8 cellular contexts compared by ENCODE assay signal in genomic region chr1:50970927-50971582, GRCh38. TPM values are rescaled to one million over a fixed set of nuclear protein-coding genes. Genes with fewer than 3 reads are reported as not detected.
A peak's percentile ranks its signal among the peaks of the same experiment; 100 is the strongest.
DNase-seq lines count a peak whose midpoint lies in the region; ATAC-seq and TF ChIP-seq lines count a peak whose summit lies in the region.

No MANE protein-coding gene starts in this region.

- no peaks in the 10 kb centered on the region for H3K36me3 ChIP-seq in mucosa of stomach (ENCODE audit: control insufficient read depth, insufficient read depth, low read length)

- intact Hi-C loops in activated T-helper 2 cell treated with anti-CD3 and anti-CD28 coated beads, Interferon-gamma antibody, Interleukin-2, Interleukin-4, amounts not matched to agents 10 μg/mL and 5 μg/mL and 100 μg/mL, durations not matched to agents 14 hours and 24 hours and 36 hours (cut with micrococcal nuclease): loop anchor here (5.0 to 10.0 kb wide), 4 partner anchors 196 to 574 kb away; no protein-coding TSS in a partner anchor

- POLR2A ChIA-PET in AG04450 (lab: Yijun Ruan, JAX): no interaction called here

- DNase-seq in AG04450 (ENCODE audit: low read depth, low spot score) (no peak), HFFc6 (no peak)
- no peak for DNase-seq in activated T-helper 2 cell treated with anti-CD3 and anti-CD28 coated beads, Interferon-gamma antibody, Interleukin-2, Interleukin-4, amounts not matched to agents 10 μg/mL and 5 μg/mL and 100 μg/mL, durations not matched to agents 14 hours and 24 hours and 36 hours (ENCODE audit: low spot score)
- no peak for DNase-seq in stimulated activated CD4-positive, alpha-beta T cell treated with anti-CD3 and anti-CD28 coated beads, Interleukin-2, amount 100 ng/mL, for 24 hours
- no peak for DNase-seq in effector CD8-positive, alpha-beta T cell (lab: John Stamatoyannopoulos, UW)

- H3K9me3 ChIP-seq in AG04450 (ENCODE audit: control insufficient read depth, insufficient read depth, low read length) (no peaks in the 10 kb centered on the region), mucosa of stomach (ENCODE audit: control insufficient read depth, low read length) (no peaks in the 10 kb centered on the region)

- no peak overlapping the region for H3K27ac ChIP-seq in AG04450 (ENCODE audit: low read depth, low read length)

- H3K4me3 ChIP-seq in AG04450 (ENCODE audit: low read depth, low read length): peak overlapping the region; percentile 85
- H3K4me3 ChIP-seq in mucosa of stomach (ENCODE audit: low read length): peak overlapping the region; percentile 93

- peak overlapping the region; percentile 92 for H3K9ac ChIP-seq in mucosa of stomach (ENCODE audit: low read length)

- H3K36me3 Mint-ChIP-seq in HFFc6 (ENCODE audit: low read depth): peaks cover 22% of the 10 kb centered on the region
- H3K36me3 Mint-ChIP-seq in activated T-helper 2 cell treated with anti-CD3 and anti-CD28 coated beads, Interferon-gamma antibody, Interleukin-2, Interleukin-4, amounts not matched to agents 10 μg/mL and 5 μg/mL and 100 μg/mL, durations not matched to agents 14 hours and 24 hours and 36 hours (ENCODE audit: low read depth): peaks cover 42% of the 10 kb centered on the region

- no peak for TF ChIP-seq CTCF in AG04450 (IDR thresholded peaks at IDR 0.05; ENCODE audit: low read depth, low read length)
- no peak for TF ChIP-seq CTCF in HFFc6 (IDR thresholded peaks at IDR 0.05)

- CTCF ChIA-PET in AG04450 (lab: Charles Lee): no interaction called here

- H3K27me3 ChIP-seq in AG04450 (ENCODE audit: control insufficient read depth, insufficient read depth, low read length): no peaks in the 10 kb centered on the region
- H3K27me3 ChIP-seq in mucosa of stomach (ENCODE audit: control insufficient read depth, insufficient read depth, low read length): no peaks in the 10 kb centered on the region

- H3K9me3 Mint-ChIP-seq in HFFc6: no peaks in the 10 kb centered on the region
- H3K9me3 Mint-ChIP-seq in activated T-helper 2 cell treated with anti-CD3 and anti-CD28 coated beads, Interferon-gamma antibody, Interleukin-2, Interleukin-4, amounts not matched to agents 10 μg/mL and 5 μg/mL and 100 μg/mL, durations not matched to agents 14 hours and 24 hours and 36 hours: no peaks in the 10 kb centered on the region

- no peaks in the 10 kb centered on the region for H3K4me1 ChIP-seq in mucosa of stomach (ENCODE audit: control insufficient read depth, insufficient read depth, low read length)

- peaks cover 44% of the 10 kb centered on the region for H3K4me1 Mint-ChIP-seq in HFFc6 (ENCODE audit: low read depth)
- peaks cover 29% of the 10 kb centered on the region for H3K4me1 Mint-ChIP-seq in activated T-helper 2 cell treated with anti-CD3 and anti-CD28 coated beads, Interferon-gamma antibody, Interleukin-2, Interleukin-4, amounts not matched to agents 10 μg/mL and 5 μg/mL and 100 μg/mL, durations not matched to agents 14 hours and 24 hours and 36 hours (ENCODE audit: low read depth)

- peaks cover 5% of the 10 kb centered on the region for H3K27me3 Mint-ChIP-seq in HFFc6 (ENCODE audit: insufficient read depth)
- H3K27me3 Mint-ChIP-seq in activated T-helper 2 cell treated with anti-CD3 and anti-CD28 coated beads, Interferon-gamma antibody, Interleukin-2, Interleukin-4, amounts not matched to agents 10 μg/mL and 5 μg/mL and 100 μg/mL, durations not matched to agents 14 hours and 24 hours and 36 hours (ENCODE audit: low read depth): peaks cover 24% of the 10 kb centered on the region

- ATAC-seq in GM21825 (IDR thresholded peaks at IDR 0.05; ENCODE audit: unreplicated experiment): no peak
- ATAC-seq in HG03196 (IDR thresholded peaks at IDR 0.05; ENCODE audit: unreplicated experiment): no peak

- peak overlapping the region; percentile 96 for H3K4me3 Mint-ChIP-seq in HFFc6
- peak overlapping the region; percentile 93 for H3K4me3 Mint-ChIP-seq in activated T-helper 2 cell treated with anti-CD3 and anti-CD28 coated beads, Interferon-gamma antibody, Interleukin-2, Interleukin-4, amounts not matched to agents 10 μg/mL and 5 μg/mL and 100 μg/mL, durations not matched to agents 14 hours and 24 hours and 36 hours (ENCODE audit: low read depth)

- H3K27ac Mint-ChIP-seq in HFFc6: peak overlapping the region; percentile 94
- H3K27ac Mint-ChIP-seq in activated T-helper 2 cell treated with anti-CD3 and anti-CD28 coated beads, Interferon-gamma antibody, Interleukin-2, Interleukin-4, amounts not matched to agents 10 μg/mL and 5 μg/mL and 100 μg/mL, durations not matched to agents 14 hours and 24 hours and 36 hours: no peak overlapping the region

RNA-seq across cellular contexts. Expression of gene CDKN2C, which starts 1.0 kb away (rescaled TPM):
- 9.5 and 12.5 TPM in 2 replicates for polyA plus RNA-seq in AG04450 (2011; rRNA removed)
- 6.3 and 7.3 TPM in 2 replicates for polyA minus RNA-seq in AG04450 (2011; rRNA and poly(A)+ RNA removed)
- total RNA-seq in HFFc6 (2021; fragmentation: NEBNext Ultra II Directional; extraction: Animal tissue kit (Norgen Biotek cat#: 25700)): 10 to 100 TPM; 13.1 to 26.7 (median 24.9) TPM
- 14.5 and 15.1 TPM in 2 replicates for total RNA-seq in activated T-helper 2 cell treated with anti-CD3 and anti-CD28 coated beads, Interferon-gamma antibody, Interleukin-2, Interleukin-4, amounts not matched to agents 10 μg/mL and 5 μg/mL and 100 μg/mL, durations not matched to agents 14 hours and 24 hours and 36 hours

RNA-seq across cellular contexts. Expression of gene FAF1, which starts 11.0 kb away (rescaled TPM):
- 37.9 and 40.2 TPM in 2 replicates for polyA plus RNA-seq in AG04450 (2011; rRNA removed)
- 40.1 and 53.9 TPM in 2 replicates for polyA minus RNA-seq in AG04450 (2011; rRNA and poly(A)+ RNA removed)
- total RNA-seq in HFFc6 (2021; fragmentation: NEBNext Ultra II Directional; extraction: Animal tissue kit (Norgen Biotek cat#: 25700)): 10 to 100 TPM; 60.1 to 79.1 (median 67.8) TPM
- 59.7 and 65.3 TPM in 2 replicates for total RNA-seq in activated T-helper 2 cell treated with anti-CD3 and anti-CD28 coated beads, Interferon-gamma antibody, Interleukin-2, Interleukin-4, amounts not matched to agents 10 μg/mL and 5 μg/mL and 100 μg/mL, durations not matched to agents 14 hours and 24 hours and 36 hours
